10 cellular contexts compared by ENCODE assay signal in genomic region chr17:15213381-15214087, GRCh38. TPM values are rescaled to one million over a fixed set of nuclear protein-coding genes. Genes with fewer than 3 reads are reported as not detected.
A peak's percentile ranks its signal among the peaks of the same experiment; 100 is the strongest.
DNase-seq lines count a peak whose midpoint lies in the region; ATAC-seq, FAIRE-seq and TF ChIP-seq lines count a peak whose summit lies in the region.
"Had no signal": no experiment of that assay in that cellular context is flagged by ENCODE, and none has a peak within 500 bp of the region (broad histone marks: within the 10 kb centered on the region; RNA-seq: fewer than 3 reads in every experiment).

No MANE protein-coding gene starts in this region.

- no peak overlapping the region for H3K27ac ChIP-seq in WERI-Rb-1
- H3K27ac ChIP-seq in small intestine (ENCODE audit: low read depth in 1 of 2, low read length in 1 of 2) = no peak overlapping the region
- H3K27ac ChIP-seq: HL-60 had no signal

- H3K4me1 ChIP-seq in small intestine (ENCODE audit: control insufficient read depth in 2 of 2, insufficient read depth in 1 of 2, low read depth in 1 of 2, low read length in 1 of 2) = no peaks in the 10 kb centered on the region

- H3K9me3 ChIP-seq in WERI-Rb-1 (ENCODE audit: severe bottlenecking) = no peaks in the 10 kb centered on the region
- H3K9me3 ChIP-seq in small intestine (ENCODE audit: control insufficient read depth, low read depth) = no peaks in the 10 kb centered on the region

- H3K36me3 ChIP-seq in BJ (ENCODE audit: control insufficient read depth, insufficient read depth, low read length) (no peaks in the 10 kb centered on the region), WERI-Rb-1 (no peaks in the 10 kb centered on the region), small intestine (ENCODE audit: control insufficient read depth in 2 of 2, insufficient read depth in 2 of 2, low read length in 2 of 2) (no peaks in the 10 kb centered on the region)

- no peak for FAIRE-seq in small intestine (lab: Jason Lieb, UNC)

- H3K27me3 ChIP-seq in BJ (ENCODE audit: control insufficient read depth, insufficient read depth, low read length) (peaks cover 3% of the 10 kb centered on the region; the same call in 1 of the 2 replicates), WERI-Rb-1 (ENCODE audit: insufficient read depth, low read depth, severe bottlenecking) (no peaks in the 10 kb centered on the region), small intestine (ENCODE audit: control insufficient read depth in 2 of 2, insufficient read depth in 2 of 2, low read length in 2 of 2) (no peaks in the 10 kb centered on the region)

- peak; percentile 48 for TF ChIP-seq CTCF in BJ (IDR thresholded peaks at IDR 0.05; ENCODE audit: insufficient read depth, low read depth, low read length)
- TF ChIP-seq CTCF in WERI-Rb-1 (IDR thresholded peaks at IDR 0.05; ENCODE audit: low read depth, low read length) = peak; percentile 26; the same call in 1 of the 2 replicates

- ATAC-seq in HG03159 (IDR thresholded peaks at IDR 0.05; ENCODE audit: unreplicated experiment) = no peak
- ATAC-seq in GM18907 (IDR thresholded peaks at IDR 0.05; ENCODE audit: unreplicated experiment) = no peak

- WGBS in small intestine, 3 donors = 75 to 83% (median 75%) methylated on average over 5 of the region's 5 CpGs

- no peak for DNase-seq in BJ (ENCODE audit: low read depth)
- peak; percentile 20 for DNase-seq in HS-27A (ENCODE audit: low read depth)
- DNase-seq in WERI-Rb-1 = peak; percentile 25
- DNase-seq in islet precursor cell = peak; percentile 66
- no peak for DNase-seq in small intestine
- no peak for DNase-seq in ecto neural progenitor cell (ENCODE audit: low spot score)
- DNase-seq: T-helper 1 cell had no signal

- CTCF ChIA-PET in BJ (lab: Yijun Ruan, JAX) = interaction anchor here (0.7 to 2.8 kb wide), 10 partner anchors 8 to 223 kb away, joined by 3 to 13 read pairs (median 4); no protein-coding TSS in a partner anchor

- POLR2A ChIA-PET in BJ (lab: Charles Lee) = no interaction called here

- H3K4me3 ChIP-seq in BJ (ENCODE audit: low read depth, low read length) = no peak overlapping the region
- H3K4me3 ChIP-seq in WERI-Rb-1 (ENCODE audit: low read depth, low read length) = no peak overlapping the region
- H3K4me3 ChIP-seq in small intestine (ENCODE audit: low read depth in 1 of 2, low read length in 2 of 2) = no peak overlapping the region

RNA-seq across cellular contexts. Expression of gene PMP22, which starts 51.6 kb away (rescaled TPM):
- polyA plus RNA-seq in BJ (2011; rRNA removed) (122 and 208 TPM in 2 replicates), small intestine (10 to 100 TPM; 68.9 to 89.4 (median 88.8) TPM)
- 129 and 191 TPM in 2 replicates for polyA minus RNA-seq in BJ (2011; rRNA and poly(A)+ RNA removed)

Comparison
In these comparisons a context has a peak if more than half of its experiments do, and no peak if none do; other contexts are left out.
1. DNase-seq: peak in HS-27A (single experiment), WERI-Rb-1 (single experiment) and islet precursor cell (single experiment); none in BJ (single experiment), small intestine (single experiment) and ecto neural progenitor cell (single experiment).